Comparison of ENCODE assay signal across 17 cellular contexts in genomic region chr13:51541809-51542258, GRCh38. TPM values are rescaled to one million over a fixed set of nuclear protein-coding genes. Genes with fewer than 3 reads are reported as not detected.
DNase-seq lines count a peak whose midpoint lies in the region; TF ChIP-seq lines count a peak whose summit lies in the region.
"Had no signal": no experiment of that assay in that cellular context is flagged by ENCODE, and none has a peak within 500 bp of the region (broad histone marks: within the 10 kb centered on the region; RNA-seq: fewer than 3 reads in every experiment).

No MANE protein-coding gene starts in this region.

- no peaks in the 10 kb centered on the region for H3K27me3 ChIP-seq in smooth muscle cell (ENCODE audit: low read depth)
- no peaks in the 10 kb centered on the region for H3K27me3 ChIP-seq in suprapubic skin
- no peaks in the 10 kb centered on the region for H3K27me3 ChIP-seq in testis

- no peaks in the 10 kb centered on the region for H3K79me2 ChIP-seq in smooth muscle cell (ENCODE audit: low read depth)

- H3K27ac ChIP-seq in smooth muscle cell (ENCODE audit: low read depth) (no peak overlapping the region), suprapubic skin (no peak overlapping the region), testis (no peak overlapping the region)

- H3K4me3 ChIP-seq in smooth muscle cell (no peak overlapping the region), suprapubic skin (no peak overlapping the region), testis (no peak overlapping the region)

- H3K9me3 Mint-ChIP-seq in activated CD4-positive, alpha-beta T cell treated with anti-CD3 and anti-CD28 coated beads, Interleukin-2, amount 10 ng/mL, durations not matched to agents 7 days and 5 days: peaks cover 4% of the 10 kb centered on the region
- H3K9me3 Mint-ChIP-seq: activated naive CD4-positive, alpha-beta T cell treated with anti-CD3 and anti-CD28 coated beads, Interleukin-2, amount 50 U/mL, for 24 hours; CD4-positive, CD25-positive, alpha-beta regulatory T cell had no signal

- no peak overlapping the region for H3K4me3 Mint-ChIP-seq in activated CD4-positive, alpha-beta T cell treated with anti-CD3 and anti-CD28 coated beads, Interleukin-2, amount 10 ng/mL, durations not matched to agents 7 days and 5 days
- H3K4me3 Mint-ChIP-seq: activated CD4-positive, alpha-beta T cell treated with anti-CD3 and anti-CD28 coated beads for 36 hours; activated naive CD4-positive, alpha-beta T cell treated with anti-CD3 and anti-CD28 coated beads, Interleukin-2, amount 50 U/mL, for 24 hours; CD4-positive, CD25-positive, alpha-beta regulatory T cell had no signal

- 73% methylated on average over 6 of the region's 6 CpGs for WGBS in smooth muscle cell (ENCODE audit: low lambda C conversion rate)
- WGBS in suprapubic skin: 41% methylated on average over 6 of the region's 6 CpGs
- WGBS in testis, 2 donors: 62 to 63% methylated on average over 6 of the region's 6 CpGs

- H3K9me3 ChIP-seq in smooth muscle cell (replicated peaks; ENCODE audit: low read depth) (no peaks in the 10 kb centered on the region), suprapubic skin (no peaks in the 10 kb centered on the region), testis (no peaks in the 10 kb centered on the region)

- peak; percentile 25 for DNase-seq in DMS 273 (lab: John Stamatoyannopoulos, UW; ENCODE audit: unreplicated experiment)
- no peak for DNase-seq in DMS 273 treated with DMSO at 0.1 percent for 48 hours (lab: John Stamatoyannopoulos, UW)
- DNase-seq in OCI-M2 (lab: John Stamatoyannopoulos, UW; ENCODE audit: unreplicated experiment): peak; percentile 23
- DNase-seq in glomerular visceral epithelial cell (ENCODE audit: extremely low spot score): peak; percentile 63
- no peak for DNase-seq in smooth muscle cell (lab: John Stamatoyannopoulos, UW; ENCODE audit: unreplicated experiment)
- DNase-seq in suprapubic skin (ENCODE audit: low spot score in 2 of 2): no peak
- no peak for DNase-seq in activated CD4-positive, alpha-beta T cell treated with anti-CD3 and anti-CD28 coated beads, Interleukin-2, amount 10 ng/mL, durations not matched to agents 7 days and 5 days
- no peak for DNase-seq in testis
- DNase-seq: 8988T; activated CD4-positive, alpha-beta T cell treated with anti-CD3 and anti-CD28 coated beads for 36 hours; CD4-positive, CD25-positive, alpha-beta regulatory T cell; effector CD4-positive, alpha-beta T cell; NCI-H1436; NCI-H510A; PC-3; stimulated activated naive CD4-positive, alpha-beta T cell treated with Interleukin-2 at 50 U/mL for 16 hours had no signal

- peak overlapping the region; percentile 9 for H2AFZ ChIP-seq in smooth muscle cell (ENCODE audit: low read depth)

- no peak for TF ChIP-seq EP300 in suprapubic skin (IDR thresholded peaks at IDR 0.05)

- no peaks in the 10 kb centered on the region for H3K36me3 ChIP-seq in smooth muscle cell (ENCODE audit: low read depth)
- no peaks in the 10 kb centered on the region for H3K36me3 ChIP-seq in suprapubic skin
- no peaks in the 10 kb centered on the region for H3K36me3 ChIP-seq in testis (ENCODE audit: low read depth, missing control alignments)

- TF ChIP-seq CTCF in smooth muscle cell (IDR thresholded peaks at IDR 0.05; ENCODE audit: borderline replicate concordance, insufficient read depth, poor library complexity, severe bottlenecking) (no peak), suprapubic skin (IDR thresholded peaks at IDR 0.05) (no peak), testis (IDR thresholded peaks at IDR 0.05) (no peak)

- CTCF ChIA-PET in activated CD4-positive, alpha-beta T cell treated with anti-CD3 and anti-CD28 coated beads, Interleukin-2, amount 10 ng/mL, durations not matched to agents 7 days and 5 days (lab: Charles Lee): interaction anchor here (1.0 to 1.2 kb wide), 2 partner anchors 9 to 14 kb away, joined by 3 read pairs; no protein-coding TSS in a partner anchor

- intact Hi-C loops in testis (cut with DNase I; ENCODE audit: low total_unique reads): no loop called here

- POLR2A ChIA-PET in activated CD4-positive, alpha-beta T cell treated with anti-CD3 and anti-CD28 coated beads, Interleukin-2, amount 10 ng/mL, durations not matched to agents 7 days and 5 days (lab: Charles Lee): no interaction called here

- H3K4me2 ChIP-seq in smooth muscle cell: no peak overlapping the region

- TF ChIP-seq POLR2A in suprapubic skin (IDR thresholded peaks at IDR 0.05) (no peak), testis (IDR thresholded peaks at IDR 0.05) (no peak)

- H3F3A ChIP-seq in smooth muscle cell (ENCODE audit: low read depth): no peaks in the 10 kb centered on the region

- no peak overlapping the region for H3K27ac Mint-ChIP-seq in activated CD4-positive, alpha-beta T cell treated with anti-CD3 and anti-CD28 coated beads, Interleukin-2, amount 10 ng/mL, durations not matched to agents 7 days and 5 days
- H3K27ac Mint-ChIP-seq: activated CD4-positive, alpha-beta T cell treated with anti-CD3 and anti-CD28 coated beads for 36 hours; activated naive CD4-positive, alpha-beta T cell treated with anti-CD3 and anti-CD28 coated beads, Interleukin-2, amount 50 U/mL, for 24 hours had no signal

- H3K4me1 Mint-ChIP-seq in activated CD4-positive, alpha-beta T cell treated with anti-CD3 and anti-CD28 coated beads, Interleukin-2, amount 10 ng/mL, durations not matched to agents 7 days and 5 days: peaks cover 4% of the 10 kb centered on the region
- H3K4me1 Mint-ChIP-seq: activated naive CD4-positive, alpha-beta T cell treated with anti-CD3 and anti-CD28 coated beads, Interleukin-2, amount 50 U/mL, for 24 hours had no signal

- H3K4me1 ChIP-seq in smooth muscle cell (ENCODE audit: low read depth) (peaks cover 4% of the 10 kb centered on the region), suprapubic skin (peaks cover 31% of the 10 kb centered on the region), testis (no peaks in the 10 kb centered on the region)

- no peak overlapping the region for H3K9ac ChIP-seq in smooth muscle cell (ENCODE audit: low read depth)

- no peaks in the 10 kb centered on the region for H4K20me1 ChIP-seq in smooth muscle cell (ENCODE audit: low read depth)

- H3K27me3 Mint-ChIP-seq in activated CD4-positive, alpha-beta T cell treated with anti-CD3 and anti-CD28 coated beads, Interleukin-2, amount 10 ng/mL, durations not matched to agents 7 days and 5 days: peaks cover 14% of the 10 kb centered on the region
- H3K27me3 Mint-ChIP-seq: activated CD4-positive, alpha-beta T cell treated with anti-CD3 and anti-CD28 coated beads for 36 hours; activated naive CD4-positive, alpha-beta T cell treated with anti-CD3 and anti-CD28 coated beads, Interleukin-2, amount 50 U/mL, for 24 hours had no signal

- no peaks in the 10 kb centered on the region for H3K36me3 Mint-ChIP-seq in activated CD4-positive, alpha-beta T cell treated with anti-CD3 and anti-CD28 coated beads, Interleukin-2, amount 10 ng/mL, durations not matched to agents 7 days and 5 days (ENCODE audit: low read depth)
- H3K36me3 Mint-ChIP-seq: activated naive CD4-positive, alpha-beta T cell treated with anti-CD3 and anti-CD28 coated beads, Interleukin-2, amount 50 U/mL, for 24 hours; CD4-positive, CD25-positive, alpha-beta regulatory T cell had no signal

RNA-seq across cellular contexts. Expression of gene WDFY2, which starts 42.4 kb away (rescaled TPM):
- total RNA-seq in smooth muscle cell (9.3 and 13.7 TPM in 2 replicates), suprapubic skin (10 to 100 TPM; 35.3 to 99.2 (median 40.4) TPM), testis (10 to 100 TPM; 36.1 to 45.8 TPM)
- polyA plus RNA-seq in smooth muscle cell (6.6 and 9.8 TPM in 2 replicates), testis (ENCODE audit: insufficient read depth, low read depth, low replicate concordance) (17.1 TPM)
- 10 to 100 TPM; 10.9 to 12.6 TPM for total RNA-seq in activated CD4-positive, alpha-beta T cell treated with anti-CD3 and anti-CD28 coated beads, Interleukin-2, amount 10 ng/mL, durations not matched to agents 7 days and 5 days

Comparison
In these comparisons a context has a peak if more than half of its experiments do, and no peak if none do; other contexts are left out.
1. DNase-seq: peak in DMS 273 (single experiment), OCI-M2 (single experiment) and glomerular visceral epithelial cell (single experiment); none in DMS 273 treated with DMSO at 0.1 percent for 48 hours (single experiment), smooth muscle cell (single experiment), suprapubic skin (0 of 2), activated CD4-positive, alpha-beta T cell treated with anti-CD3 and anti-CD28 coated beads, Interleukin-2, amount 10 ng/mL, durations not matched to agents 7 days and 5 days (single experiment) and testis (single experiment).